In genomic region chr13:42740753-42741152, GRCh38 we compare ENCODE assay signal across 12 cellular contexts. TPM values are rescaled to one million over a fixed set of nuclear protein-coding genes. Genes with fewer than 3 reads are reported as not detected.
DNase-seq lines count a peak whose midpoint lies in the region; ATAC-seq and TF ChIP-seq lines count a peak whose summit lies in the region.
"Had no signal": no experiment of that assay in that cellular context is flagged by ENCODE, and none has a peak within 500 bp of the region (broad histone marks: within the 10 kb centered on the region; RNA-seq: fewer than 3 reads in every experiment).

No MANE protein-coding gene starts in this region.

- no peaks in the 10 kb centered on the region for H3K36me3 ChIP-seq in stomach
- H3K36me3 ChIP-seq: ascending aorta had no signal

- peak; percentile 17 for DNase-seq in NCI-H82 (lab: John Stamatoyannopoulos, UW)
- no peak for DNase-seq in NCI-H82 treated with DMSO at 0.1 percent for 48 hours (lab: John Stamatoyannopoulos, UW; ENCODE audit: unreplicated experiment)
- DNase-seq in NOMO-1 (lab: John Stamatoyannopoulos, UW; ENCODE audit: unreplicated experiment in 2 of 2): peak; percentile 31 to 68
- peak in 38 of 42 donors; percentile 10 to 76 (median 42) for DNase-seq in head of caudate nucleus
- peak; percentile 73 for DNase-seq in stomach
- no peak for DNase-seq in A172 (ENCODE audit: low spot score)
- no peak for DNase-seq in foreskin keratinocyte
- DNase-seq: activated CD4-positive, alpha-beta T cell treated with anti-CD3 and anti-CD28 coated beads for 48 hours had no signal

- H3K27me3 ChIP-seq in stomach (no peaks in the 10 kb centered on the region), foreskin keratinocyte (no peaks in the 10 kb centered on the region)
- H3K27me3 ChIP-seq: ascending aorta had no signal

- 13 to 25% (median 22%) methylated on average over 1 of the region's 1 CpG for WGBS in stomach, 5 donors

- H3K9me3 ChIP-seq in stomach: no peaks in the 10 kb centered on the region
- H3K9me3 ChIP-seq: ascending aorta had no signal

- ATAC-seq in foreskin keratinocyte: no peak
- ATAC-seq in GM21381 (IDR thresholded peaks at IDR 0.05; ENCODE audit: unreplicated experiment): no peak

- no peak overlapping the region for H3K4me3 ChIP-seq in stomach
- H3K4me3 ChIP-seq: ascending aorta had no signal

- intact Hi-C loops in head of caudate nucleus (cut with DNase I): no loop called here
- intact Hi-C loops in stomach (cut with DNase I; ENCODE audit: low total_unique reads): no loop called here

- H3K4me1 ChIP-seq in stomach (peaks cover 0 to 6% (median 2%) of the 10 kb centered on the region in 4 donors), foreskin keratinocyte (no peaks in the 10 kb centered on the region)
- H3K4me1 ChIP-seq: ascending aorta had no signal

- TF ChIP-seq POLR2A in stomach (IDR thresholded peaks at IDR 0.05): no peak

- no peak overlapping the region for H3K27ac ChIP-seq in stomach
- no peak overlapping the region for H3K27ac ChIP-seq in foreskin keratinocyte
- H3K27ac ChIP-seq: ascending aorta had no signal

- no peak for TF ChIP-seq CTCF in stomach (IDR thresholded peaks at IDR 0.05)
- no peak for TF ChIP-seq CTCF in foreskin keratinocyte (conservative IDR thresholded peaks at IDR 0.05)

- TF ChIP-seq EP300 in stomach (IDR thresholded peaks at IDR 0.05): no peak

RNA-seq across cellular contexts. Expression of gene FAM216B, which starts 40.6 kb away (rescaled TPM):
- under 1 TPM in 2 of 5 donors, not detected in 3; under 0.01 to 0.18 TPM for total RNA-seq in stomach
- under 1 TPM in 1 of 3 donors, not detected in 2; 0.03 TPM for polyA plus RNA-seq in stomach
- total RNA-seq in A172 (2014; rRNA removed; shearing (Covaris generic)): not detected in 2 replicates
- not detected in 2 replicates for total RNA-seq in foreskin keratinocyte
- not detected in 2 replicates for polyA plus RNA-seq in foreskin keratinocyte
- total RNA-seq: ascending aorta, OCI-LY7 had no signal
- polyA plus RNA-seq: BJ had no signal

Comparison
In these comparisons a context has a peak if more than half of its experiments do, and no peak if none do; other contexts are left out.
1. DNase-seq: peak in NCI-H82 (single experiment), NOMO-1 (2 of 2), head of caudate nucleus (38 of 42) and stomach (single experiment); none in NCI-H82 treated with DMSO at 0.1 percent for 48 hours (single experiment), A172 (single experiment) and foreskin keratinocyte (0 of 2).